16 cellular contexts compared by ENCODE assay signal in the genomic region with DNA sequence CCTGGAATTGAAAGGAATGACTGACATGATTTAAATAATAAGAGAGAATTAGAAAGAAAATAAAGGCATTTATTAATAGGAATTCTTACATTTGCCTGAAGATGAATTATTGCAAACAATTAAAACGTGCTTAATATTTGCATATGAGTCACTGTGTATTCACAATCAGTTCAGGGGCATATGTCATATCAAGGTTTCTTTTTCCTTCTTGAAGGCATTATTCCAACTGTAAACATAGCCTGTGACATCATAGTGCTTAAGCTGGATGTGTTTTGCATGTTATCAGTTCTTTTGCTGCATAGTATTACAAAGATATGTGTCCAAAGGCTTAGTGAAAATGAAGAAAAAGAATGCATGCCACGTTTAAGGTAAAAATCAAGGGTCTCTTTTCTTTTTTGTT.
DNase-seq lines count a peak whose midpoint lies in the region; ATAC-seq and TF ChIP-seq lines count a peak whose summit lies in the region.
"Had no signal": no experiment of that assay in that cellular context is flagged by ENCODE, and none has a peak within 500 bp of the region (broad histone marks: within the 10 kb centered on the region; RNA-seq: fewer than 3 reads in every experiment).

No MANE protein-coding gene starts in this region.

- peaks cover 51% of the 10 kb centered on the region for H3K4me1 Mint-ChIP-seq in type B pancreatic cell (ENCODE audit: unreplicated experiment)
- H3K4me1 Mint-ChIP-seq: CD8-positive, alpha-beta memory T cell had no signal

- ATAC-seq in GM21447 (IDR thresholded peaks at IDR 0.05; ENCODE audit: unreplicated experiment) (no peak), GM18511 (IDR thresholded peaks at IDR 0.05; ENCODE audit: unreplicated experiment) (no peak)
- ATAC-seq: PC-3 had no signal

- peaks cover 59% of the 10 kb centered on the region for H3K36me3 Mint-ChIP-seq in type B pancreatic cell
- H3K36me3 Mint-ChIP-seq: CD8-positive, alpha-beta memory T cell had no signal

- no peak overlapping the region for H3K9ac ChIP-seq in SK-N-MC (ENCODE audit: insufficient read length)
- H3K9ac ChIP-seq: BLaER1 had no signal

- H3K9me3 ChIP-seq in SK-N-MC (ENCODE audit: low read depth, low read length): no peaks in the 10 kb centered on the region
- H3K9me3 ChIP-seq: BLaER1 had no signal

- H3K9me3 Mint-ChIP-seq in type B pancreatic cell: no peaks in the 10 kb centered on the region

- TF ChIP-seq CTCF in fibroblast of mammary gland (conservative IDR thresholded peaks at IDR 0.05; ENCODE audit: control insufficient read depth, insufficient read depth, low read depth, low read length) (no peak), type B pancreatic cell (conservative IDR thresholded peaks at IDR 0.05) (no peak)

- H3K4me3 Mint-ChIP-seq in type B pancreatic cell: no peak overlapping the region
- H3K4me3 Mint-ChIP-seq: CD8-positive, alpha-beta memory T cell had no signal

- no peaks in the 10 kb centered on the region for H3K27me3 Mint-ChIP-seq in type B pancreatic cell
- H3K27me3 Mint-ChIP-seq: CD8-positive, alpha-beta memory T cell had no signal

- DNase-seq in DMS53 (lab: John Stamatoyannopoulos, UW): peak; percentile 18
- no peak for DNase-seq in DMS53 treated with DMSO at 0.1 percent for 48 hours (lab: John Stamatoyannopoulos, UW; ENCODE audit: unreplicated experiment)
- DNase-seq in SK-N-MC (ENCODE audit: low read depth, low spot score): no peak
- DNase-seq in fibroblast of mammary gland (ENCODE audit: low read depth): peak; percentile 57
- DNase-seq in type B pancreatic cell (ENCODE audit: extremely low spot score, unreplicated experiment): no peak
- no peak for DNase-seq in NCI-H345 treated with DMSO at 0.1 percent for 48 hours (lab: John Stamatoyannopoulos, UW; ENCODE audit: unreplicated experiment)
- DNase-seq: CD8-positive, alpha-beta memory T cell; DMS 273 treated with DMSO at 0.1 percent for 48 hours; GOT3; NCI-H1436; NCI-H2029 treated with DMSO at 0.1 percent for 48 hours; PC-3 had no signal

- H3K4me3 ChIP-seq in SK-N-MC (no peak overlapping the region), fibroblast of mammary gland (ENCODE audit: control insufficient read depth, low read depth, low read length) (no peak overlapping the region)
- H3K4me3 ChIP-seq: BLaER1 had no signal

- peak overlapping the region; percentile 71; the same call in 1 of the 2 replicates for H3K27ac ChIP-seq in SK-N-MC
- H3K27ac ChIP-seq: 22Rv1, BLaER1 had no signal

- H3K36me3 ChIP-seq in SK-N-MC (ENCODE audit: insufficient read depth, low read length): peaks cover 97% of the 10 kb centered on the region
- H3K36me3 ChIP-seq: BLaER1 had no signal

- H3K27ac Mint-ChIP-seq in type B pancreatic cell: peak overlapping the region; percentile 36
- H3K27ac Mint-ChIP-seq: CD8-positive, alpha-beta memory T cell had no signal

Comparison
In these comparisons a context has a peak if more than half of its experiments do, and no peak if none do; other contexts are left out.
1. DNase-seq: peak in DMS53 (single experiment) and fibroblast of mammary gland (single experiment); none in DMS53 treated with DMSO at 0.1 percent for 48 hours (single experiment), SK-N-MC (single experiment), type B pancreatic cell (single experiment) and NCI-H345 treated with DMSO at 0.1 percent for 48 hours (single experiment).